1 cellular context compared by ENCODE assay signal in genomic region chr5:176697929-176698520, GRCh38.
TF ChIP-seq lines count a peak whose summit lies in the region.

No MANE protein-coding gene starts in this region.

TF ChIP-seq in HepG2, 621 proteins besides CTCF, POLR2A, EP300 and RAD21:
- no peak for TF ChIP-seq ZC3H4 (CRISPR knock-in tag; IDR thresholded peaks at IDR 0.05; ENCODE audit: borderline replicate concordance)
- no peak for TF ChIP-seq ZNF138 (CRISPR knock-in tag; IDR thresholded peaks at IDR 0.05; ENCODE audit: low read depth)
- no peak for TF ChIP-seq KLF12 (CRISPR knock-in tag; IDR thresholded peaks at IDR 0.05; ENCODE audit: borderline replicate concordance)
- no peak for TF ChIP-seq ZBTB1 (CRISPR knock-in tag; IDR thresholded peaks at IDR 0.05; ENCODE audit: borderline replicate concordance)
- no peak for TF ChIP-seq PAX8 (CRISPR knock-in tag; IDR thresholded peaks at IDR 0.05; ENCODE audit: borderline replicate concordance)
- TF ChIP-seq NFIC (IDR thresholded peaks at IDR 0.05; ENCODE audit: low read length) = no peak
- no peak for TF ChIP-seq PAF1 (CRISPR knock-in tag; IDR thresholded peaks at IDR 0.05)
- TF ChIP-seq HDAC6 (IDR thresholded peaks at IDR 0.05; ENCODE audit: low read depth, low read length) = no peak
- TF ChIP-seq ZNF564 (CRISPR knock-in tag; IDR thresholded peaks at IDR 0.05) = no peak
- TF ChIP-seq ZNF781 (CRISPR knock-in tag; IDR thresholded peaks at IDR 0.05; ENCODE audit: borderline replicate concordance, not compliant biosample characterization) = no peak
- no peak for TF ChIP-seq ZNF724P (CRISPR knock-in tag; IDR thresholded peaks at IDR 0.05; ENCODE audit: borderline replicate concordance)
- TF ChIP-seq SP1 (IDR thresholded peaks at IDR 0.05) = no peak
- TF ChIP-seq SP1 (CRISPR knock-in tag; IDR thresholded peaks at IDR 0.05) = no peak
- no peak for TF ChIP-seq PCBP1 (IDR thresholded peaks at IDR 0.05; ENCODE audit: borderline replicate concordance, low read depth, low read length)
- no peak for TF ChIP-seq SUZ12 (IDR thresholded peaks at IDR 0.05; ENCODE audit: low read depth, low read length)
- no peak for TF ChIP-seq THAP9 (CRISPR knock-in tag; IDR thresholded peaks at IDR 0.05; ENCODE audit: borderline replicate concordance)
